Comparison of ENCODE assay signal across 6 cellular contexts in genomic region chr6:57521085-57521484, GRCh38.
DNase-seq lines count a peak whose midpoint lies in the region; ATAC-seq and TF ChIP-seq lines count a peak whose summit lies in the region.
"Not testable (repeated sequence)": the region's sequence is repeated elsewhere in the genome, so short reads cannot be mapped to it uniquely, and the experiment has no call there.

No MANE protein-coding gene starts in this region.

- H3K4me3 Mint-ChIP-seq in GM23338: not testable (repeated sequence)

- H3F3A ChIP-seq in GM23338 (replicated peaks; ENCODE audit: low read depth): not testable (repeated sequence)

- not testable (repeated sequence) for H3K79me2 ChIP-seq in GM23338 (replicated peaks; ENCODE audit: insufficient read depth)

- not testable (repeated sequence) for DNase-seq in GM23338 (ENCODE audit: low spot score)
- DNase-seq in Jurkat, Clone E6-1 (ENCODE audit: low read depth, low spot score): peak; percentile 40
- DNase-seq in LHCN-M2 (ENCODE audit: low read depth) (peak; percentile 14), SW480 (ENCODE audit: low spot score) (peak; percentile 0), dermis microvascular lymphatic vessel endothelial cell (ENCODE audit: low read depth in 2 of 2) (peak; percentile 4 to 37), lung microvascular endothelial cell (ENCODE audit: low read depth in 2 of 2) (peak; percentile 13 to 49)

- not testable (repeated sequence) for ATAC-seq in GM23338

- not testable (repeated sequence) for H3K9me3 Mint-ChIP-seq in GM23338

- not testable (repeated sequence) for H3K9me2 ChIP-seq in GM23338 (ENCODE audit: insufficient read depth)

- 0 out of 2 replicates have a peak overlapping the region, but pooled peaks have one; percentile 40 for H3K27ac Mint-ChIP-seq in GM23338

- H4K20me1 ChIP-seq in GM23338 (replicated peaks; ENCODE audit: insufficient read depth): not testable (repeated sequence)

- not testable (repeated sequence) for H3K27me3 ChIP-seq in GM23338 (ENCODE audit: insufficient read depth)

- not testable (repeated sequence) for H2AFZ ChIP-seq in GM23338

- peak overlapping the region; percentile 99; the same call in 1 of the 2 replicates for H3K27ac ChIP-seq in GM23338 (ENCODE audit: low read depth)

- H3K27me3 Mint-ChIP-seq in GM23338 (ENCODE audit: insufficient read depth, low read depth, poor library complexity): not testable (repeated sequence)

- not testable (repeated sequence) for H3K4me2 ChIP-seq in GM23338

- TF ChIP-seq CTCF in GM23338 (conservative IDR thresholded peaks at IDR 0.05; ENCODE audit: low read depth in 2 of 2): not testable (repeated sequence)

- H3K36me3 Mint-ChIP-seq in GM23338 (ENCODE audit: low read depth): not testable (repeated sequence)

- H3K36me3 ChIP-seq in GM23338 (ENCODE audit: insufficient read depth): not testable (repeated sequence)

- H3K4me1 ChIP-seq in GM23338 (ENCODE audit: insufficient read depth): peaks cover 57% of the 10 kb centered on the region

- H3K4me3 ChIP-seq in GM23338; Jurkat, Clone E6-1 (ENCODE audit: low read length): not testable (repeated sequence)

- H3K4me1 Mint-ChIP-seq in GM23338: peaks cover 49% of the 10 kb centered on the region
